Comparison of ENCODE assay signal across 7 cellular contexts in genomic region chr6:130507005-130507702, GRCh38.
A peak's percentile ranks its signal among the peaks of the same experiment; 100 is the strongest.
DNase-seq lines count a peak whose midpoint lies in the region; ATAC-seq, FAIRE-seq and TF ChIP-seq lines count a peak whose summit lies in the region.
"Not testable (repeated sequence)": the region's sequence is repeated elsewhere in the genome, so short reads cannot be mapped to it uniquely, and the experiment has no call there.

No MANE protein-coding gene starts in this region.

- H3K27ac ChIP-seq in SK-N-SH (ENCODE audit: low read depth in 2 of 2, low read length in 1 of 2) = not testable (repeated sequence)

- not testable (repeated sequence) for H3K9me2 ChIP-seq in SK-N-SH

- TF ChIP-seq CTCF in SK-N-SH (IDR thresholded peaks at IDR 0.05); mesothelial cell of epicardium (IDR thresholded peaks at IDR 0.05; ENCODE audit: unreplicated experiment): not testable (repeated sequence)

- POLR2A ChIA-PET in SK-N-SH (lab: Yijun Ruan, JAX) = not testable (repeated sequence)
- POLR2A ChIA-PET in activated CD4-positive, alpha-beta T cell treated with anti-CD3 and anti-CD28 coated beads for 36 hours (lab: Charles Lee) = interaction anchor here (0.7 kb wide), 1 partner anchor 812 kb away, joined by 4 read pairs; no protein-coding TSS in a partner anchor

- CTCF ChIA-PET in SK-N-SH (lab: Yijun Ruan, JAX); activated CD4-positive, alpha-beta T cell treated with anti-CD3 and anti-CD28 coated beads for 36 hours (lab: Charles Lee): not testable (repeated sequence)

- not testable (repeated sequence) for H3F3A ChIP-seq in SK-N-SH (replicated peaks; ENCODE audit: insufficient read depth)

- H3K4me3 Mint-ChIP-seq in activated CD4-positive, alpha-beta T cell treated with anti-CD3 and anti-CD28 coated beads for 36 hours; mesothelial cell of epicardium; stimulated activated naive CD8-positive, alpha-beta T cell treated with anti-CD3 and anti-CD28 coated beads, Interleukin-15, Interleukin-2, amounts not matched to agents 100 ng/mL and 50 ng/mL, for 24 hours: not testable (repeated sequence)
- peak overlapping the region; percentile 26 for H3K4me3 Mint-ChIP-seq in activated naive CD4-positive, alpha-beta T cell treated with anti-CD3 and anti-CD28 coated beads, Interleukin-2, amount 50 U/mL, for 24 hours

- DNase-seq in GM18507 (ENCODE audit: extremely low spot score, insufficient read length, low read depth); SK-N-SH; activated CD4-positive, alpha-beta T cell treated with anti-CD3 and anti-CD28 coated beads for 36 hours; mesothelial cell of epicardium (ENCODE audit: low spot score in 2 of 2, unreplicated experiment in 2 of 2): not testable (repeated sequence)

- peaks cover 21% of the 10 kb centered on the region for H3K4me1 Mint-ChIP-seq in activated CD4-positive, alpha-beta T cell treated with anti-CD3 and anti-CD28 coated beads for 36 hours
- peaks cover 49% of the 10 kb centered on the region for H3K4me1 Mint-ChIP-seq in activated naive CD4-positive, alpha-beta T cell treated with anti-CD3 and anti-CD28 coated beads, Interleukin-2, amount 50 U/mL, for 24 hours
- not testable (repeated sequence) for H3K4me1 Mint-ChIP-seq in mesothelial cell of epicardium
- H3K4me1 Mint-ChIP-seq in stimulated activated naive CD8-positive, alpha-beta T cell treated with anti-CD3 and anti-CD28 coated beads, Interleukin-15, Interleukin-2, amounts not matched to agents 100 ng/mL and 50 ng/mL, for 24 hours (ENCODE audit: low read depth) = peaks cover 25% of the 10 kb centered on the region

- not testable (repeated sequence) for TF ChIP-seq EP300 in SK-N-SH (IDR thresholded peaks at IDR 0.05; ENCODE audit: borderline replicate concordance in 1 of 2, low read depth in 1 of 2, low read length in 1 of 2)

- not testable (repeated sequence) for H3K4me1 ChIP-seq in SK-N-SH (ENCODE audit: control insufficient read depth in 1 of 2, insufficient read depth in 2 of 2, low read depth in 1 of 2, low read length in 1 of 2)

- H4K20me1 ChIP-seq in SK-N-SH (ENCODE audit: insufficient read depth) = not testable (repeated sequence)

- intact Hi-C loops in activated CD4-positive, alpha-beta T cell treated with anti-CD3 and anti-CD28 coated beads for 36 hours (cut with DNase I, micrococcal nuclease) = not testable (repeated sequence)

- not testable (repeated sequence) for H3K36me3 Mint-ChIP-seq in activated CD4-positive, alpha-beta T cell treated with anti-CD3 and anti-CD28 coated beads for 36 hours (ENCODE audit: low read depth); activated naive CD4-positive, alpha-beta T cell treated with anti-CD3 and anti-CD28 coated beads, Interleukin-2, amount 50 U/mL, for 24 hours; mesothelial cell of epicardium; stimulated activated naive CD8-positive, alpha-beta T cell treated with anti-CD3 and anti-CD28 coated beads, Interleukin-15, Interleukin-2, amounts not matched to agents 100 ng/mL and 50 ng/mL, for 24 hours (ENCODE audit: low read depth)

- FAIRE-seq in GM18507 (lab: Jason Lieb, UNC) (peak; percentile 9), endometrium (lab: Jason Lieb, UNC) (peak; percentile 51)

- not testable (repeated sequence) for H3K4me2 ChIP-seq in SK-N-SH

- H3K27me3 ChIP-seq in SK-N-SH (ENCODE audit: insufficient read depth) = not testable (repeated sequence)

- ATAC-seq in activated CD4-positive, alpha-beta T cell treated with anti-CD3 and anti-CD28 coated beads for 36 hours = not testable (repeated sequence)

- peak overlapping the region; percentile 21 for H3K27ac Mint-ChIP-seq in activated CD4-positive, alpha-beta T cell treated with anti-CD3 and anti-CD28 coated beads for 36 hours
- H3K27ac Mint-ChIP-seq in activated naive CD4-positive, alpha-beta T cell treated with anti-CD3 and anti-CD28 coated beads, Interleukin-2, amount 50 U/mL, for 24 hours = not testable (repeated sequence)
- peak overlapping the region; percentile 1 for H3K27ac Mint-ChIP-seq in mesothelial cell of epicardium
- H3K27ac Mint-ChIP-seq in stimulated activated naive CD8-positive, alpha-beta T cell treated with anti-CD3 and anti-CD28 coated beads, Interleukin-15, Interleukin-2, amounts not matched to agents 100 ng/mL and 50 ng/mL, for 24 hours = peak overlapping the region; percentile 69

- not testable (repeated sequence) for H3K27me3 Mint-ChIP-seq in activated CD4-positive, alpha-beta T cell treated with anti-CD3 and anti-CD28 coated beads for 36 hours; activated naive CD4-positive, alpha-beta T cell treated with anti-CD3 and anti-CD28 coated beads, Interleukin-2, amount 50 U/mL, for 24 hours; mesothelial cell of epicardium (ENCODE audit: low read depth); stimulated activated naive CD8-positive, alpha-beta T cell treated with anti-CD3 and anti-CD28 coated beads, Interleukin-15, Interleukin-2, amounts not matched to agents 100 ng/mL and 50 ng/mL, for 24 hours

- H3K9me3 ChIP-seq in SK-N-SH = not testable (repeated sequence)

- H3K4me3 ChIP-seq in SK-N-SH (ENCODE audit: low read depth in 2 of 2, low read length in 1 of 2) = not testable (repeated sequence)

- H2AFZ ChIP-seq in SK-N-SH (ENCODE audit: low read depth) = peak overlapping the region; percentile 34; the same call in 1 of the 2 replicates

- not testable (repeated sequence) for H3K9me3 Mint-ChIP-seq in activated CD4-positive, alpha-beta T cell treated with anti-CD3 and anti-CD28 coated beads for 36 hours (ENCODE audit: low read depth); activated naive CD4-positive, alpha-beta T cell treated with anti-CD3 and anti-CD28 coated beads, Interleukin-2, amount 50 U/mL, for 24 hours; stimulated activated naive CD8-positive, alpha-beta T cell treated with anti-CD3 and anti-CD28 coated beads, Interleukin-15, Interleukin-2, amounts not matched to agents 100 ng/mL and 50 ng/mL, for 24 hours
- peaks cover 19% of the 10 kb centered on the region for H3K9me3 Mint-ChIP-seq in mesothelial cell of epicardium

- WGBS in SK-N-SH (ENCODE audit: low lambda C conversion rate) = 31% methylated on average over 7 of the region's 7 CpGs

- not testable (repeated sequence) for TF ChIP-seq RAD21 in SK-N-SH (IDR thresholded peaks at IDR 0.05; ENCODE audit: low read length)

- not testable (repeated sequence) for H3K9ac ChIP-seq in SK-N-SH

- not testable (repeated sequence) for H3K79me2 ChIP-seq in SK-N-SH (ENCODE audit: insufficient read depth)

- not testable (repeated sequence) for H3K36me3 ChIP-seq in SK-N-SH (replicated peaks in 1 of 2; ENCODE audit: control insufficient read depth in 1 of 2, insufficient read depth in 2 of 2, low read length in 1 of 2)
